Comparison of ENCODE assay signal across 10 cellular contexts in genomic region chr5:173736923-173737412, GRCh38.
A peak's percentile ranks its signal among the peaks of the same experiment; 100 is the strongest.
DNase-seq lines count a peak whose midpoint lies in the region; ATAC-seq and TF ChIP-seq lines count a peak whose summit lies in the region.
"Had no signal": no experiment of that assay in that cellular context is flagged by ENCODE, and none has a peak within 500 bp of the region (broad histone marks: within the 10 kb centered on the region; RNA-seq: fewer than 3 reads in every experiment).

No MANE protein-coding gene starts in this region.

- no peaks in the 10 kb centered on the region for H3K36me3 ChIP-seq in trophoblast cell (ENCODE audit: control insufficient read depth in 1 of 2, insufficient read depth in 2 of 2, low read length in 2 of 2)
- no peaks in the 10 kb centered on the region for H3K36me3 ChIP-seq in A673 (ENCODE audit: insufficient read depth, low read length, poor library complexity, severe bottlenecking)
- H3K36me3 ChIP-seq in smooth muscle cell (ENCODE audit: low read depth) = no peaks in the 10 kb centered on the region
- H3K36me3 ChIP-seq: upper lobe of right lung had no signal

- peaks cover 2% of the 10 kb centered on the region for H3K79me1 ChIP-seq in trophoblast cell (ENCODE audit: low read length)

- H3K14ac ChIP-seq in trophoblast cell (ENCODE audit: low read length) = no peak overlapping the region

- H3K9ac ChIP-seq in trophoblast cell (ENCODE audit: low read length) = no peak overlapping the region
- H3K9ac ChIP-seq in smooth muscle cell (ENCODE audit: low read depth) = no peak overlapping the region

- H2AFZ ChIP-seq in trophoblast cell (ENCODE audit: insufficient read depth, low read length, poor library complexity) (no peak overlapping the region), smooth muscle cell (ENCODE audit: low read depth) (no peak overlapping the region)

- H2BK120ac ChIP-seq in trophoblast cell (ENCODE audit: insufficient read depth, low read length, poor library complexity) = no peak overlapping the region

- POLR2A ChIA-PET in A673 (lab: Charles Lee; ENCODE audit: low non-redundant PET) = no interaction called here

- no peak overlapping the region for H3K4me2 ChIP-seq in trophoblast cell (ENCODE audit: low read length)
- H3K4me2 ChIP-seq in smooth muscle cell = no peak overlapping the region

- H3K9me3 ChIP-seq in trophoblast cell (ENCODE audit: insufficient read depth, low read depth, low read length) = no peaks in the 10 kb centered on the region
- no peaks in the 10 kb centered on the region for H3K9me3 ChIP-seq in A673 (ENCODE audit: low read depth, low read length, poor library complexity, severe bottlenecking)
- no peaks in the 10 kb centered on the region for H3K9me3 ChIP-seq in smooth muscle cell (replicated peaks; ENCODE audit: low read depth)
- H3K9me3 ChIP-seq: upper lobe of right lung had no signal

- H3K27ac ChIP-seq in HL-60 (replicated peaks) (peak overlapping the region; percentile 5; the same call in 1 of the 2 replicates), trophoblast cell (ENCODE audit: low read depth, low read length) (no peak overlapping the region), A673 (ENCODE audit: low read depth, low read length, poor library complexity, severe bottlenecking) (no peak overlapping the region), smooth muscle cell (ENCODE audit: low read depth) (no peak overlapping the region)
- H3K27ac ChIP-seq: upper lobe of right lung had no signal

- peak overlapping the region; percentile 3 for H2AK5ac ChIP-seq in trophoblast cell (ENCODE audit: low read length)

- no CpG with 5 or more reads among the region's 8 CpGs for WGBS in trophoblast cell (ENCODE audit: extremely low coverage, insufficient coverage, insufficient read length)
- WGBS in smooth muscle cell (ENCODE audit: low lambda C conversion rate) = 73% methylated on average over 8 of the region's 8 CpGs

- H4K12ac ChIP-seq in trophoblast cell (ENCODE audit: low read depth, low read length) = no peak overlapping the region

- H2BK5ac ChIP-seq in trophoblast cell (ENCODE audit: low read depth, low read length, poor library complexity) = no peak overlapping the region

- intact Hi-C loops in A673 (cut with micrococcal nuclease; ENCODE audit: unreplicated experiment) = no loop called here

- CTCF ChIA-PET in A673 (lab: Charles Lee) = no interaction called here

- H2BK12ac ChIP-seq in trophoblast cell (ENCODE audit: low read length) = peak overlapping the region; percentile 37

- peak; percentile 59 to 63 for DNase-seq in HL-60 (ENCODE audit: low read depth in 1 of 2, low spot score in 1 of 2)
- no peak for DNase-seq in trophoblast cell
- DNase-seq in A673 (ENCODE audit: low spot score) = no peak
- DNase-seq in EL = no peak
- DNase-seq in smooth muscle cell (lab: John Stamatoyannopoulos, UW; ENCODE audit: unreplicated experiment) = no peak
- DNase-seq in HPDE6-E6E7 (ENCODE audit: extremely low spot score) = no peak
- DNase-seq: activated CD4-positive, alpha-beta T cell treated with anti-CD3 and anti-CD28 coated beads for 36 hours; upper lobe of right lung had no signal

- no peaks in the 10 kb centered on the region for H3K27me3 ChIP-seq in HL-60 (ENCODE audit: insufficient read depth, poor library complexity, severe bottlenecking)
- H3K27me3 ChIP-seq in trophoblast cell (ENCODE audit: insufficient read depth, low read length) = no peaks in the 10 kb centered on the region
- no peaks in the 10 kb centered on the region for H3K27me3 ChIP-seq in A673 (replicated peaks; ENCODE audit: insufficient read depth, low read depth, low read length, poor library complexity)
- no peaks in the 10 kb centered on the region for H3K27me3 ChIP-seq in smooth muscle cell (ENCODE audit: low read depth)
- H3K27me3 ChIP-seq: upper lobe of right lung had no signal

- H4K8ac ChIP-seq in trophoblast cell (ENCODE audit: low read depth, low read length) = no peak overlapping the region

- TF ChIP-seq CTCF in HL-60 (IDR thresholded peaks at IDR 0.05; ENCODE audit: insufficient read depth, low read length) = no peak
- no peak for TF ChIP-seq CTCF in A673 (conservative IDR thresholded peaks at IDR 0.05; ENCODE audit: low read depth, low read length)
- TF ChIP-seq CTCF in smooth muscle cell (IDR thresholded peaks at IDR 0.05; ENCODE audit: borderline replicate concordance, insufficient read depth, poor library complexity, severe bottlenecking) = no peak

- H3K4me3 ChIP-seq in HL-60 (replicated peaks; ENCODE audit: insufficient read depth, low read length) (no peak overlapping the region), trophoblast cell (ENCODE audit: low read depth, low read length) (no peak overlapping the region), A673 (ENCODE audit: low read depth, low read length, poor library complexity, severe bottlenecking) (no peak overlapping the region), smooth muscle cell (no peak overlapping the region)
- H3K4me3 ChIP-seq: upper lobe of right lung had no signal

- no peak overlapping the region for H3K23ac ChIP-seq in trophoblast cell (ENCODE audit: low read length)

- no peak overlapping the region for H4K91ac ChIP-seq in trophoblast cell (ENCODE audit: low read depth, low read length)

- H4K20me1 ChIP-seq in smooth muscle cell (ENCODE audit: low read depth) = no peaks in the 10 kb centered on the region

- no peak overlapping the region for H3K18ac ChIP-seq in trophoblast cell (ENCODE audit: low read length)

- H3F3A ChIP-seq in smooth muscle cell (ENCODE audit: low read depth) = no peaks in the 10 kb centered on the region

- no TSS peak for BruUV-seq in A673 (replicated peaks; lab: Mats Ljungman, UMichigan)

- no peak overlapping the region for H3K4ac ChIP-seq in trophoblast cell (ENCODE audit: low read depth, low read length)

- ATAC-seq in GM18517 (IDR thresholded peaks at IDR 0.05; ENCODE audit: unreplicated experiment) = peak; percentile 74
- peak; percentile 84 for ATAC-seq in GM21737 (IDR thresholded peaks at IDR 0.05; ENCODE audit: unreplicated experiment)
- ATAC-seq: activated CD4-positive, alpha-beta T cell treated with anti-CD3 and anti-CD28 coated beads for 36 hours; upper lobe of right lung had no signal

- peaks cover 3 to 12% of the 10 kb centered on the region in 2 experiments for H3K4me1 ChIP-seq in trophoblast cell (ENCODE audit: control insufficient read depth in 1 of 2, insufficient read depth in 2 of 2, low read length in 2 of 2)
- H3K4me1 ChIP-seq in A673 (ENCODE audit: insufficient read depth, low read length, poor library complexity, severe bottlenecking) = no peaks in the 10 kb centered on the region
- no peaks in the 10 kb centered on the region for H3K4me1 ChIP-seq in smooth muscle cell (ENCODE audit: low read depth)

- H3K79me2 ChIP-seq in trophoblast cell (ENCODE audit: control insufficient read depth, insufficient read depth, low read length, poor library complexity) (no peaks in the 10 kb centered on the region), smooth muscle cell (ENCODE audit: low read depth) (no peaks in the 10 kb centered on the region)

Comparison
In these comparisons a context has a peak if more than half of its experiments do, and no peak if none do; other contexts are left out.
1. DNase-seq: peak in HL-60 (2 of 2); none in trophoblast cell (0 of 2), A673 (single experiment), EL (single experiment), smooth muscle cell (single experiment) and HPDE6-E6E7 (single experiment).